ENCODE assay signal across 8 cellular contexts in genomic region chr15:89654847-89655805, GRCh38. TPM values are rescaled to one million over a fixed set of nuclear protein-coding genes. Genes with fewer than 3 reads are reported as not detected.
A peak's percentile ranks its signal among the peaks of the same experiment; 100 is the strongest.
DNase-seq lines count a peak whose midpoint lies in the region; ATAC-seq and TF ChIP-seq lines count a peak whose summit lies in the region.

KIF7 (minus strand) TSS chr15:89655467; CDS start chr15:89652930, 2,537 bp downstream.

- TF ChIP-seq CTCF in AG04450 (IDR thresholded peaks at IDR 0.05; ENCODE audit: low read depth, low read length) (no peak), RWPE2 (IDR thresholded peaks at IDR 0.05; ENCODE audit: poor library complexity, severe bottlenecking) (no peak), lower lobe of right lung (IDR thresholded peaks at IDR 0.05) (no peak), suprapubic skin (IDR thresholded peaks at IDR 0.05) (no peak)

- 8% methylated on average over 26 of the region's 87 CpGs for WGBS in suprapubic skin

- intact Hi-C loops in lower lobe of right lung (cut with DNase I) = no loop called here

- H3K27ac ChIP-seq in AG04450 (ENCODE audit: low read depth, low read length) (peak within 1 kb of the TSS; percentile 11), RWPE2 (ENCODE audit: poor library complexity, severe bottlenecking) (peak within 1 kb of the TSS; percentile 11), duodenal mucosa (ENCODE audit: low read depth, low read length) (no peak within 1 kb of the TSS), lower lobe of right lung (no peak within 1 kb of the TSS), suprapubic skin (peak within 1 kb of the TSS; percentile 46)

- peak within 1 kb of the TSS; percentile 80 for H3K4me3 ChIP-seq in AG04450 (ENCODE audit: low read depth, low read length)
- H3K4me3 ChIP-seq in RWPE2 (ENCODE audit: severe bottlenecking) = peak within 1 kb of the TSS; percentile 75
- H3K4me3 ChIP-seq in duodenal mucosa (ENCODE audit: low read depth in 1 of 2, low read length in 2 of 2) = peak within 1 kb of the TSS; percentile 61 to 66
- peak within 1 kb of the TSS; percentile 62 for H3K4me3 ChIP-seq in lower lobe of right lung
- H3K4me3 ChIP-seq in suprapubic skin = peak within 1 kb of the TSS; percentile 71

- no peak for TF ChIP-seq EP300 in suprapubic skin (IDR thresholded peaks at IDR 0.05)

- H3K36me3 ChIP-seq in RWPE2 (ENCODE audit: low read depth) = no peaks in the 10 kb centered on the region
- H3K36me3 ChIP-seq in duodenal mucosa (ENCODE audit: control insufficient read depth in 1 of 2, insufficient read depth in 2 of 2, low read length in 2 of 2) = no peaks in the 10 kb centered on the region
- no peaks in the 10 kb centered on the region for H3K36me3 ChIP-seq in lower lobe of right lung
- no peaks in the 10 kb centered on the region for H3K36me3 ChIP-seq in suprapubic skin

- no peaks in the 10 kb centered on the region; the same call in 1 of the 2 replicates for H3K9me3 ChIP-seq in AG04450 (ENCODE audit: control insufficient read depth, insufficient read depth, low read length)
- H3K9me3 ChIP-seq in RWPE2 (ENCODE audit: severe bottlenecking) = no peaks in the 10 kb centered on the region
- H3K9me3 ChIP-seq in duodenal mucosa (ENCODE audit: control insufficient read depth in 1 of 2, low read length in 2 of 2) = no peaks in the 10 kb centered on the region
- no peaks in the 10 kb centered on the region for H3K9me3 ChIP-seq in lower lobe of right lung
- no peaks in the 10 kb centered on the region for H3K9me3 ChIP-seq in suprapubic skin

- TF ChIP-seq POLR2A in suprapubic skin (IDR thresholded peaks at IDR 0.05) = no peak

- H3K27me3 ChIP-seq in AG04450 (ENCODE audit: control insufficient read depth, insufficient read depth, low read length) (no peaks in the 10 kb centered on the region), RWPE2 (ENCODE audit: insufficient read depth, poor library complexity, severe bottlenecking) (no peaks in the 10 kb centered on the region), duodenal mucosa (ENCODE audit: control insufficient read depth in 1 of 2, insufficient read depth in 2 of 2, low read length in 2 of 2) (peaks cover 11 to 25% of the 10 kb centered on the region in 2 donors), lower lobe of right lung (ENCODE audit: low read depth) (peaks cover 35% of the 10 kb centered on the region), suprapubic skin (peaks cover 13% of the 10 kb centered on the region)

- H3K4me1 ChIP-seq in RWPE2 (ENCODE audit: insufficient read depth, poor library complexity, severe bottlenecking) (no peaks in the 10 kb centered on the region), duodenal mucosa (ENCODE audit: control insufficient read depth in 1 of 2, insufficient read depth in 2 of 2, low read length in 2 of 2) (peaks cover 0 to 7% of the 10 kb centered on the region in 2 donors), lower lobe of right lung (peaks cover 9% of the 10 kb centered on the region), suprapubic skin (peaks cover 13% of the 10 kb centered on the region)

- CTCF ChIA-PET in AG04450 (lab: Charles Lee) = interaction anchor here (0.7 kb wide), 1 partner anchor 233 kb away, joined by 3 read pairs; no protein-coding TSS in a partner anchor

- DNase-seq in AG04450 (ENCODE audit: low read depth, low spot score) = no peak
- peak; percentile 77 for DNase-seq in RWPE2 (ENCODE audit: low spot score)
- no peak for DNase-seq in lower lobe of right lung
- DNase-seq in suprapubic skin (ENCODE audit: low spot score in 2 of 2) = peak; percentile 63 to 78
- DNase-seq in RPMI8226 = no peak

- ATAC-seq in GM18498 (IDR thresholded peaks at IDR 0.05; ENCODE audit: unreplicated experiment) = peak; percentile 86
- peak; percentile 70 for ATAC-seq in RWPE2 (ENCODE audit: low read depth)
- ATAC-seq in lower lobe of right lung = peak; percentile 77 to 81
- ATAC-seq in GM19463 (IDR thresholded peaks at IDR 0.05; ENCODE audit: unreplicated experiment) = no peak

- POLR2A ChIA-PET in AG04450 (lab: Yijun Ruan, JAX) = interaction anchor here (0.6 to 1.2 kb wide), 2 partner anchors 13 to 80 kb away, joined by 3 read pairs; partner anchors contain the start of gene TICRR

- peak within 1 kb of the TSS in 1 of 2 donors; percentile 32 for H3K9ac ChIP-seq in duodenal mucosa (ENCODE audit: low read depth in 1 of 2, low read length in 2 of 2)

RNA-seq across cellular contexts. Expression of gene KIF7, which starts in this region (rescaled TPM):
- polyA plus RNA-seq in AG04450 (2011; rRNA removed) = 4.5 and 4.8 TPM in 2 replicates
- 3.2 TPM in 2 replicates for polyA minus RNA-seq in AG04450 (2011; rRNA and poly(A)+ RNA removed)
- total RNA-seq in lower lobe of right lung (1.5 TPM), suprapubic skin (1 to 10 TPM in 3 of 4 donors, under 1 TPM in 1; 0.79 to 1.9 (median 1.8) TPM)

Comparison
In these comparisons a context has a peak if more than half of its experiments do, and no peak if none do; other contexts are left out.
1. DNase-seq: peak in RWPE2 (single experiment) and suprapubic skin (2 of 2); none in AG04450 (single experiment), lower lobe of right lung (single experiment) and RPMI8226 (single experiment).
2. H3K27ac ChIP-seq: peak in AG04450 (single experiment), RWPE2 (single experiment) and suprapubic skin (single experiment); none in duodenal mucosa (single experiment) and lower lobe of right lung (single experiment).
3. Peak in every context shown above with its lines, with median percentiles within 50 percentile points of each other: H3K4me3 ChIP-seq.